1 cellular context compared by ENCODE assay signal in the genomic region with DNA sequence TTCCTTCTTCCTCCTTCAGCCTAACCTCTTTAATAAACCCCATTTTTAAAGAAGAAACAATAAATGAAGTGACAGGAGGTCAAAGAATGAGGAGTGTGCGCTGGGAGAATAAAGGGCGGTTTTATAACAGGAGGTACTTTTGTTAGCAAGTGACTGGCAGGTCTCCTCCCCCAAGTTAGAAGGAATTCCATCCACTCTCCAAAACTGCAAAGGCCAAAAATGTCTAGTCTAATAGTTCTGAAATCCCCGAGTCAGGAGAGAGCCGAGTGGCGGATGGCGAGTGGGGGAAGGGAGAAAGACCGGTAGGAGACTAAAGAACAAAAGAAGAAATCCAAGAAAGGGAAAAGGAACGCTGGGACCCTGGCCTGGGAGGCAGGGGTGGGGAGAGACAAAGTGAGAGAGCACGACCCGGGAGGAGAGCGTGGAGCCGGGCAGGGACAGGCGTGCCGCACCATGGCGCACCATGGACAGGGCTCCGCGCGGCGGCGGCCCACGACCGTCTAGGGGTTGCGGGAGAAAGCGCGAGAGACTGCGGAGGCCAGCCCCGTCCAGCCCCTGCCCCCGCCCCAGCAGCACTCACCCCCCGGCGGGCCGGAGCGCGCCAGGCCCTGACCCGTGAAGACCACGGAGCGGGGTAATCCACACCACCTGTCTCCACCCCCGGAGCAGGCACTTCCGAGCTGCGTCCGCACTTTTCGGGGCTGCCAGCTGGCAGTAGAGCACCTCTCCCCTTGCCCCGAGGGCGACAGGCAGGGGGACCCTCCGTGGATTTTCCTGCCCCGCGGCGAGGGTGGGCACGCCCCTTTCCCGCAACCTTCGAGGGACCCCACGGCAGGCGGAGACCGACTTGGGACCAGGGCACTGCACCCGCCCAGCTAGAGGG.
TF ChIP-seq lines count a peak whose summit lies in the region.

No MANE protein-coding gene starts in this region.

TF ChIP-seq in HepG2, 621 proteins besides CTCF, POLR2A, EP300 and RAD21 (continued from another document and continues in another):
- TF ChIP-seq, protein P1, sequence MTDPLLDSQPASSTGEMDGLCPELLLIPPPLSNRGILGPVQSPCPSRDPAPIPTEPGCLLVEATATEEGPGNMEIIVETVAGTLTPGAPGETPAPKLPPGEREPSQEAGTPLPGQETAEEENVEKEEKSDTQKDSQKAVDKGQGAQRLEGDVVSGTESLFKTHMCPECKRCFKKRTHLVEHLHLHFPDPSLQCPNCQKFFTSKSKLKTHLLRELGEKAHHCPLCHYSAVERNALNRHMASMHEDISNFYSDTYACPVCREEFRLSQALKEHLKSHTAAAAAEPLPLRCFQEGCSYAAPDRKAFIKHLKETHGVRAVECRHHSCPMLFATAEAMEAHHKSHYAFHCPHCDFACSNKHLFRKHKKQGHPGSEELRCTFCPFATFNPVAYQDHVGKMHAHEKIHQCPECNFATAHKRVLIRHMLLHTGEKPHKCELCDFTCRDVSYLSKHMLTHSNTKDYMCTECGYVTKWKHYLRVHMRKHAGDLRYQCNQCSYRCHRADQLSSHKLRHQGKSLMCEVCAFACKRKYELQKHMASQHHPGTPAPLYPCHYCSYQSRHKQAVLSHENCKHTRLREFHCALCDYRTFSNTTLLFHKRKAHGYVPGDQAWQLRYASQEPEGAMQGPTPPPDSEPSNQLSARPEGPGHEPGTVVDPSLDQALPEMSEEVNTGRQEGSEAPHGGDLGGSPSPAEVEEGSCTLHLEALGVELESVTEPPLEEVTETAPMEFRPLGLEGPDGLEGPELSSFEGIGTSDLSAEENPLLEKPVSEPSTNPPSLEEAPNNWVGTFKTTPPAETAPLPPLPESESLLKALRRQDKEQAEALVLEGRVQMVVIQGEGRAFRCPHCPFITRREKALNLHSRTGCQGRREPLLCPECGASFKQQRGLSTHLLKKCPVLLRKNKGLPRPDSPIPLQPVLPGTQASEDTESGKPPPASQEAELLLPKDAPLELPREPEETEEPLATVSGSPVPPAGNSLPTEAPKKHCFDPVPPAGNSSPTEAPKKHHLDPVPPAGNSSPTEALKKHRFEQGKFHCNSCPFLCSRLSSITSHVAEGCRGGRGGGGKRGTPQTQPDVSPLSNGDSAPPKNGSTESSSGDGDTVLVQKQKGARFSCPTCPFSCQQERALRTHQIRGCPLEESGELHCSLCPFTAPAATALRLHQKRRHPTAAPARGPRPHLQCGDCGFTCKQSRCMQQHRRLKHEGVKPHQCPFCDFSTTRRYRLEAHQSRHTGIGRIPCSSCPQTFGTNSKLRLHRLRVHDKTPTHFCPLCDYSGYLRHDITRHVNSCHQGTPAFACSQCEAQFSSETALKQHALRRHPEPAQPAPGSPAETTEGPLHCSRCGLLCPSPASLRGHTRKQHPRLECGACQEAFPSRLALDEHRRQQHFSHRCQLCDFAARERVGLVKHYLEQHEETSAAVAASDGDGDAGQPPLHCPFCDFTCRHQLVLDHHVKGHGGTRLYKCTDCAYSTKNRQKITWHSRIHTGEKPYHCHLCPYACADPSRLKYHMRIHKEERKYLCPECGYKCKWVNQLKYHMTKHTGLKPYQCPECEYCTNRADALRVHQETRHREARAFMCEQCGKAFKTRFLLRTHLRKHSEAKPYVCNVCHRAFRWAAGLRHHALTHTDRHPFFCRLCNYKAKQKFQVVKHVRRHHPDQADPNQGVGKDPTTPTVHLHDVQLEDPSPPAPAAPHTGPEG (CRISPR knock-in tag; IDR thresholded peaks at IDR 0.05): no peak
- no peak; the same call in 1 of the 2 replicates for TF ChIP-seq TOPORS (CRISPR knock-in tag; IDR thresholded peaks at IDR 0.05)
- TF ChIP-seq, protein P2, sequence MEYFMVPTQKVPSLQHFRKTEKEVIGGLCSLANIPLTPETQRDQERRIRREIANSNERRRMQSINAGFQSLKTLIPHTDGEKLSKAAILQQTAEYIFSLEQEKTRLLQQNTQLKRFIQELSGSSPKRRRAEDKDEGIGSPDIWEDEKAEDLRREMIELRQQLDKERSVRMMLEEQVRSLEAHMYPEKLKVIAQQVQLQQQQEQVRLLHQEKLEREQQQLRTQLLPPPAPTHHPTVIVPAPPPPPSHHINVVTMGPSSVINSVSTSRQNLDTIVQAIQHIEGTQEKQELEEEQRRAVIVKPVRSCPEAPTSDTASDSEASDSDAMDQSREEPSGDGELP (IDR thresholded peaks at IDR 0.05; ENCODE audit: borderline replicate concordance, low read depth): no peak
- no peak for TF ChIP-seq SMAD1 (CRISPR knock-in tag; IDR thresholded peaks at IDR 0.05; ENCODE audit: borderline replicate concordance, low read depth)
- no peak for TF ChIP-seq KDM6A (CRISPR knock-in tag; IDR thresholded peaks at IDR 0.05; ENCODE audit: low read depth)
- 0 out of 2 replicates have a peak, but pooled peaks have one; percentile 14 for TF ChIP-seq ZNF792 (CRISPR knock-in tag; IDR thresholded peaks at IDR 0.05)
- TF ChIP-seq HOXA5 (CRISPR knock-in tag; IDR thresholded peaks at IDR 0.05): 0 out of 2 replicates have a peak, but pooled peaks have one; percentile 6
- TF ChIP-seq, protein P3, sequence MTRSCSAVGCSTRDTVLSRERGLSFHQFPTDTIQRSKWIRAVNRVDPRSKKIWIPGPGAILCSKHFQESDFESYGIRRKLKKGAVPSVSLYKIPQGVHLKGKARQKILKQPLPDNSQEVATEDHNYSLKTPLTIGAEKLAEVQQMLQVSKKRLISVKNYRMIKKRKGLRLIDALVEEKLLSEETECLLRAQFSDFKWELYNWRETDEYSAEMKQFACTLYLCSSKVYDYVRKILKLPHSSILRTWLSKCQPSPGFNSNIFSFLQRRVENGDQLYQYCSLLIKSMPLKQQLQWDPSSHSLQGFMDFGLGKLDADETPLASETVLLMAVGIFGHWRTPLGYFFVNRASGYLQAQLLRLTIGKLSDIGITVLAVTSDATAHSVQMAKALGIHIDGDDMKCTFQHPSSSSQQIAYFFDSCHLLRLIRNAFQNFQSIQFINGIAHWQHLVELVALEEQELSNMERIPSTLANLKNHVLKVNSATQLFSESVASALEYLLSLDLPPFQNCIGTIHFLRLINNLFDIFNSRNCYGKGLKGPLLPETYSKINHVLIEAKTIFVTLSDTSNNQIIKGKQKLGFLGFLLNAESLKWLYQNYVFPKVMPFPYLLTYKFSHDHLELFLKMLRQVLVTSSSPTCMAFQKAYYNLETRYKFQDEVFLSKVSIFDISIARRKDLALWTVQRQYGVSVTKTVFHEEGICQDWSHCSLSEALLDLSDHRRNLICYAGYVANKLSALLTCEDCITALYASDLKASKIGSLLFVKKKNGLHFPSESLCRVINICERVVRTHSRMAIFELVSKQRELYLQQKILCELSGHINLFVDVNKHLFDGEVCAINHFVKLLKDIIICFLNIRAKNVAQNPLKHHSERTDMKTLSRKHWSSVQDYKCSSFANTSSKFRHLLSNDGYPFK (CRISPR knock-in tag; IDR thresholded peaks at IDR 0.05; ENCODE audit: borderline replicate concordance): no peak
- TF ChIP-seq ZNF547 (CRISPR knock-in tag; IDR thresholded peaks at IDR 0.05): no peak
- peak; percentile 63; the same call in 1 of the 2 replicates for TF ChIP-seq NFKB2 (CRISPR knock-in tag; IDR thresholded peaks at IDR 0.05; ENCODE audit: borderline replicate concordance)
- no peak for TF ChIP-seq MED13 (CRISPR knock-in tag; IDR thresholded peaks at IDR 0.05)
- TF ChIP-seq, protein P4, sequence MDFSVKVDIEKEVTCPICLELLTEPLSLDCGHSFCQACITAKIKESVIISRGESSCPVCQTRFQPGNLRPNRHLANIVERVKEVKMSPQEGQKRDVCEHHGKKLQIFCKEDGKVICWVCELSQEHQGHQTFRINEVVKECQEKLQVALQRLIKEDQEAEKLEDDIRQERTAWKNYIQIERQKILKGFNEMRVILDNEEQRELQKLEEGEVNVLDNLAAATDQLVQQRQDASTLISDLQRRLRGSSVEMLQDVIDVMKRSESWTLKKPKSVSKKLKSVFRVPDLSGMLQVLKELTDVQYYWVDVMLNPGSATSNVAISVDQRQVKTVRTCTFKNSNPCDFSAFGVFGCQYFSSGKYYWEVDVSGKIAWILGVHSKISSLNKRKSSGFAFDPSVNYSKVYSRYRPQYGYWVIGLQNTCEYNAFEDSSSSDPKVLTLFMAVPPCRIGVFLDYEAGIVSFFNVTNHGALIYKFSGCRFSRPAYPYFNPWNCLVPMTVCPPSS (IDR thresholded peaks at IDR 0.05): no peak
- no peak for TF ChIP-seq YEATS2 (CRISPR knock-in tag; IDR thresholded peaks at IDR 0.05; ENCODE audit: borderline replicate concordance)
- TF ChIP-seq POLR2G (IDR thresholded peaks at IDR 0.05; ENCODE audit: low read depth, low read length): no peak
- TF ChIP-seq BRD4 (CRISPR knock-in tag; IDR thresholded peaks at IDR 0.05): 0 out of 2 replicates have a peak, but pooled peaks have one; percentile 54
- no peak for TF ChIP-seq ISX (CRISPR knock-in tag; conservative IDR thresholded peaks at IDR 0.05)
- TF ChIP-seq, protein P5, sequence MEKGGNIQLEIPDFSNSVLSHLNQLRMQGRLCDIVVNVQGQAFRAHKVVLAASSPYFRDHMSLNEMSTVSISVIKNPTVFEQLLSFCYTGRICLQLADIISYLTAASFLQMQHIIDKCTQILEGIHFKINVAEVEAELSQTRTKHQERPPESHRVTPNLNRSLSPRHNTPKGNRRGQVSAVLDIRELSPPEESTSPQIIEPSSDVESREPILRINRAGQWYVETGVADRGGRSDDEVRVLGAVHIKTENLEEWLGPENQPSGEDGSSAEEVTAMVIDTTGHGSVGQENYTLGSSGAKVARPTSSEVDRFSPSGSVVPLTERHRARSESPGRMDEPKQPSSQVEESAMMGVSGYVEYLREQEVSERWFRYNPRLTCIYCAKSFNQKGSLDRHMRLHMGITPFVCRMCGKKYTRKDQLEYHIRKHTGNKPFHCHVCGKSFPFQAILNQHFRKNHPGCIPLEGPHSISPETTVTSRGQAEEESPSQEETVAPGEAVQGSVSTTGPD (CRISPR knock-in tag; IDR thresholded peaks at IDR 0.05): no peak
- TF ChIP-seq ZBTB38 (CRISPR knock-in tag; IDR thresholded peaks at IDR 0.05): peak; percentile 10; the same call in 1 of the 2 replicates
- TF ChIP-seq FOXC1 (CRISPR knock-in tag; IDR thresholded peaks at IDR 0.05; ENCODE audit: borderline replicate concordance): no peak; the same call in 1 of the 2 replicates
- peak; percentile 70 for TF ChIP-seq RBFOX2 (IDR thresholded peaks at IDR 0.05; ENCODE audit: low read depth, low read length)
- TF ChIP-seq, protein P6, sequence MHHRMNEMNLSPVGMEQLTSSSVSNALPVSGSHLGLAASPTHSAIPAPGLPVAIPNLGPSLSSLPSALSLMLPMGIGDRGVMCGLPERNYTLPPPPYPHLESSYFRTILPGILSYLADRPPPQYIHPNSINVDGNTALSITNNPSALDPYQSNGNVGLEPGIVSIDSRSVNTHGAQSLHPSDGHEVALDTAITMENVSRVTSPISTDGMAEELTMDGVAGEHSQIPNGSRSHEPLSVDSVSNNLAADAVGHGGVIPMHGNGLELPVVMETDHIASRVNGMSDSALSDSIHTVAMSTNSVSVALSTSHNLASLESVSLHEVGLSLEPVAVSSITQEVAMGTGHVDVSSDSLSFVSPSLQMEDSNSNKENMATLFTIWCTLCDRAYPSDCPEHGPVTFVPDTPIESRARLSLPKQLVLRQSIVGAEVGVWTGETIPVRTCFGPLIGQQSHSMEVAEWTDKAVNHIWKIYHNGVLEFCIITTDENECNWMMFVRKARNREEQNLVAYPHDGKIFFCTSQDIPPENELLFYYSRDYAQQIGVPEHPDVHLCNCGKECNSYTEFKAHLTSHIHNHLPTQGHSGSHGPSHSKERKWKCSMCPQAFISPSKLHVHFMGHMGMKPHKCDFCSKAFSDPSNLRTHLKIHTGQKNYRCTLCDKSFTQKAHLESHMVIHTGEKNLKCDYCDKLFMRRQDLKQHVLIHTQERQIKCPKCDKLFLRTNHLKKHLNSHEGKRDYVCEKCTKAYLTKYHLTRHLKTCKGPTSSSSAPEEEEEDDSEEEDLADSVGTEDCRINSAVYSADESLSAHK (CRISPR knock-in tag; IDR thresholded peaks at IDR 0.05; ENCODE audit: borderline replicate concordance): no peak
- TF ChIP-seq ZNF496 (CRISPR knock-in tag; IDR thresholded peaks at IDR 0.05; ENCODE audit: insufficient replicate concordance): no peak
- TF ChIP-seq ARNT2 (CRISPR knock-in tag; IDR thresholded peaks at IDR 0.05; ENCODE audit: low read depth): no peak; the same call in 1 of the 2 replicates
- no peak for TF ChIP-seq RAD51 (IDR thresholded peaks at IDR 0.05; ENCODE audit: borderline replicate concordance)
- TF ChIP-seq TRIM24 (CRISPR knock-in tag; IDR thresholded peaks at IDR 0.05): no peak
- TF ChIP-seq, protein P7, sequence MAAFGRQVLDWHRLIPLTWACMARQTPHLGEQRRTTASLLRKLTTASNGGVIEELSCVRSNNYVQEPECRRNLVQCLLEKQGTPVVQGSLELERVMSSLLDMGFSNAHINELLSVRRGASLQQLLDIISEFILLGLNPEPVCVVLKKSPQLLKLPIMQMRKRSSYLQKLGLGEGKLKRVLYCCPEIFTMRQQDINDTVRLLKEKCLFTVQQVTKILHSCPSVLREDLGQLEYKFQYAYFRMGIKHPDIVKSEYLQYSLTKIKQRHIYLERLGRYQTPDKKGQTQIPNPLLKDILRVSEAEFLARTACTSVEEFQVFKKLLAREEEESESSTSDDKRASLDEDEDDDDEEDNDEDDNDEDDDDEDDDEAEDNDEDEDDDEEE (CRISPR knock-in tag; IDR thresholded peaks at IDR 0.05): no peak
- no peak for TF ChIP-seq ISL2 (CRISPR knock-in tag; IDR thresholded peaks at IDR 0.05)
- TF ChIP-seq, protein P8, sequence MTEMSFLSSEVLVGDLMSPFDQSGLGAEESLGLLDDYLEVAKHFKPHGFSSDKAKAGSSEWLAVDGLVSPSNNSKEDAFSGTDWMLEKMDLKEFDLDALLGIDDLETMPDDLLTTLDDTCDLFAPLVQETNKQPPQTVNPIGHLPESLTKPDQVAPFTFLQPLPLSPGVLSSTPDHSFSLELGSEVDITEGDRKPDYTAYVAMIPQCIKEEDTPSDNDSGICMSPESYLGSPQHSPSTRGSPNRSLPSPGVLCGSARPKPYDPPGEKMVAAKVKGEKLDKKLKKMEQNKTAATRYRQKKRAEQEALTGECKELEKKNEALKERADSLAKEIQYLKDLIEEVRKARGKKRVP (CRISPR knock-in tag; IDR thresholded peaks at IDR 0.05): no peak
- no peak for TF ChIP-seq ZNF75D (CRISPR knock-in tag; IDR thresholded peaks at IDR 0.05; ENCODE audit: borderline replicate concordance)
- TF ChIP-seq, protein P9, sequence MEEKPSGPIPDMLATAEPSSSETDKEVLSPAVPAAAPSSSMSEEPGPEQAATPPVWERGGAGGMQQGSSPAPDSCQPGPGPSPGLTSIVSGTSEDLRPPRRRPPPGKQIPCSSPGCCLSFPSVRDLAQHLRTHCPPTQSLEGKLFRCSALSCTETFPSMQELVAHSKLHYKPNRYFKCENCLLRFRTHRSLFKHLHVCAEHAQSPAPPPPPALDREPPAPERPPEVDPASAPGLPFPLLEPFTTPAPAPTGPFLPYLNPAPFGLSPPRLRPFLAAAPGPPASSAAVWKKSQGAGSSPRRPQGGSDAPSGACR (CRISPR knock-in tag; IDR thresholded peaks at IDR 0.05): no peak
- TF ChIP-seq GTF3A (CRISPR knock-in tag; conservative IDR thresholded peaks at IDR 0.05): no peak
- TF ChIP-seq, protein P10, sequence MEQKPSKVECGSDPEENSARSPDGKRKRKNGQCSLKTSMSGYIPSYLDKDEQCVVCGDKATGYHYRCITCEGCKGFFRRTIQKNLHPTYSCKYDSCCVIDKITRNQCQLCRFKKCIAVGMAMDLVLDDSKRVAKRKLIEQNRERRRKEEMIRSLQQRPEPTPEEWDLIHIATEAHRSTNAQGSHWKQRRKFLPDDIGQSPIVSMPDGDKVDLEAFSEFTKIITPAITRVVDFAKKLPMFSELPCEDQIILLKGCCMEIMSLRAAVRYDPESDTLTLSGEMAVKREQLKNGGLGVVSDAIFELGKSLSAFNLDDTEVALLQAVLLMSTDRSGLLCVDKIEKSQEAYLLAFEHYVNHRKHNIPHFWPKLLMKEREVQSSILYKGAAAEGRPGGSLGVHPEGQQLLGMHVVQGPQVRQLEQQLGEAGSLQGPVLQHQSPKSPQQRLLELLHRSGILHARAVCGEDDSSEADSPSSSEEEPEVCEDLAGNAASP (CRISPR knock-in tag; IDR thresholded peaks at IDR 0.05; ENCODE audit: borderline replicate concordance): no peak
- TF ChIP-seq TBX2 (CRISPR knock-in tag; IDR thresholded peaks at IDR 0.05; ENCODE audit: borderline replicate concordance): peak; percentile 14; the same call in 1 of the 2 replicates
